23 cellular contexts compared by ENCODE assay signal in the genomic region with DNA sequence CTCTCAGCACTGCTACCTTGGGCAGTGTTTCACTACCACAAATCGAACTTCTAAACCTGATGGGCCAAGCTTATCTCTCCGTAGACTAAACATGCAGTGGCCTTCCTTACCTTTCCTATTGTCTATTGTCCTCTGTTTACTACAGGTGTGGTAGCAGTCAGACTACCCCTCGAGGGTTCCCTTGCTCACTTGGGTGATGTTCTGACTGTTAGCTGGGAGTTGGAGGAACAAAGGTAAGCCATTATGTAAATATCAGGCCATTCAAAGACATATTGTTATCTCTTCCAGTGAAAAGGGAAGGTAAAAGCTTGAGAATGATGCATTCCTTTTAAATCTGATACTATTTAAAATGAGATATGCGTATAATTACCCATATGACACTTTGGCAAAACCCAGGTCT.
"Had no signal": no experiment of that assay in that cellular context is flagged by ENCODE, and none has a peak within 500 bp of the region (broad histone marks: within the 10 kb centered on the region; RNA-seq: fewer than 3 reads in every experiment).

No MANE protein-coding gene starts in this region.

- H3K4me1 ChIP-seq: left ventricle myocardium inferior, right atrium auricular region, right lobe of liver, stomach, testis, thyroid gland, transverse colon, upper lobe of left lung, vagina had no signal

- H3K27ac Mint-ChIP-seq: immature natural killer cell; naive thymus-derived CD4-positive, alpha-beta T cell; natural killer cell treated with Interleukin-12 subunit alpha and Interleukin-12 subunit beta and Interleukin-15 and Interleukin-18, amount 100 ng/mL, for 72 hours; stimulated activated naive B cell treated with anti-CD40 and anti-IgM and Interleukin-4, amounts not matched to agents 10 μg/mL and 1 μg/mL and 100 μg/mL, for 72 hours had no signal

- H3K4me3 ChIP-seq: left ventricle myocardium inferior, lung, mucosa of descending colon, ovary, right atrium auricular region, right lobe of liver, smooth muscle cell, stomach, testis, thyroid gland, transverse colon, upper lobe of left lung, vagina had no signal

- H3K4me1 Mint-ChIP-seq: immature natural killer cell had no signal

- H3K36me3 ChIP-seq: left ventricle myocardium inferior, ovary, right atrium auricular region, right lobe of liver, stomach, thyroid gland, transverse colon, upper lobe of left lung, vagina had no signal

- ATAC-seq: mucosa of descending colon; naive thymus-derived CD4-positive, alpha-beta T cell; natural killer cell treated with Interleukin-12 subunit alpha and Interleukin-12 subunit beta and Interleukin-15 and Interleukin-18, amount 100 ng/mL, for 72 hours; right lobe of liver; stimulated activated naive B cell treated with anti-CD40 and anti-IgM and Interleukin-4, amounts not matched to agents 10 μg/mL and 1 μg/mL and 100 μg/mL, for 72 hours; stimulated activated naive CD8-positive, alpha-beta T cell treated with anti-CD3 and anti-CD28 coated beads, Interleukin-15, Interleukin-2, amounts not matched to agents 100 U/mL and 50 U/mL, for 24 hours had no signal

- H3K4me3 Mint-ChIP-seq: immature natural killer cell; naive thymus-derived CD4-positive, alpha-beta T cell; natural killer cell treated with Interleukin-12 subunit alpha and Interleukin-12 subunit beta and Interleukin-15 and Interleukin-18, amount 100 ng/mL, for 72 hours; stimulated activated naive B cell treated with anti-CD40 and anti-IgM and Interleukin-4, amounts not matched to agents 10 μg/mL and 1 μg/mL and 100 μg/mL, for 72 hours had no signal

- DNase-seq: hypothalamus; immature natural killer cell; kidney; left ventricle myocardium inferior; midbrain; mucosa of descending colon; naive thymus-derived CD4-positive, alpha-beta T cell; ovary; right lobe of liver; stimulated activated CD4-positive, alpha-beta T cell treated with anti-CD3 and anti-CD28 coated beads, Interleukin-1b, Interleukin-23, amount 100 ng/mL, for 48 hours; stimulated activated CD4-positive, alpha-beta T cell treated with anti-CD3 and anti-CD28 coated beads, Interleukin-2, amount 100 ng/mL, for 48 hours; stimulated activated naive B cell treated with anti-CD40 and anti-IgM and Interleukin-4, amounts not matched to agents 10 μg/mL and 1 μg/mL and 100 μg/mL, for 72 hours; stimulated activated naive CD8-positive, alpha-beta T cell treated with anti-CD3 and anti-CD28 coated beads, Interleukin-15, Interleukin-2, amounts not matched to agents 100 U/mL and 50 U/mL, for 24 hours; stomach; testis; thyroid gland; transverse colon; upper lobe of left lung had no signal

- H3K4me2 ChIP-seq: smooth muscle cell had no signal

- H3K27me3 Mint-ChIP-seq: stimulated activated naive B cell treated with anti-CD40 and anti-IgM and Interleukin-4, amounts not matched to agents 10 μg/mL and 1 μg/mL and 100 μg/mL, for 72 hours had no signal

- H3K36me3 Mint-ChIP-seq: immature natural killer cell; naive thymus-derived CD4-positive, alpha-beta T cell; natural killer cell treated with Interleukin-12 subunit alpha and Interleukin-12 subunit beta and Interleukin-15 and Interleukin-18, amount 100 ng/mL, for 72 hours; stimulated activated naive B cell treated with anti-CD40 and anti-IgM and Interleukin-4, amounts not matched to agents 10 μg/mL and 1 μg/mL and 100 μg/mL, for 72 hours had no signal

- H3K27ac ChIP-seq: left ventricle myocardium inferior, ovary, right atrium auricular region, right lobe of liver, stomach, testis, thyroid gland, transverse colon, upper lobe of left lung, vagina had no signal

- H3K27me3 ChIP-seq: ovary, right atrium auricular region, right lobe of liver, stomach, testis, thyroid gland, transverse colon, upper lobe of left lung, vagina had no signal

- H3K9me3 ChIP-seq: mucosa of descending colon, ovary, right atrium auricular region, right lobe of liver, testis, thyroid gland, transverse colon, upper lobe of left lung, vagina had no signal
